Comparison of ENCODE assay signal across 1 cellular context in the genomic region with DNA sequence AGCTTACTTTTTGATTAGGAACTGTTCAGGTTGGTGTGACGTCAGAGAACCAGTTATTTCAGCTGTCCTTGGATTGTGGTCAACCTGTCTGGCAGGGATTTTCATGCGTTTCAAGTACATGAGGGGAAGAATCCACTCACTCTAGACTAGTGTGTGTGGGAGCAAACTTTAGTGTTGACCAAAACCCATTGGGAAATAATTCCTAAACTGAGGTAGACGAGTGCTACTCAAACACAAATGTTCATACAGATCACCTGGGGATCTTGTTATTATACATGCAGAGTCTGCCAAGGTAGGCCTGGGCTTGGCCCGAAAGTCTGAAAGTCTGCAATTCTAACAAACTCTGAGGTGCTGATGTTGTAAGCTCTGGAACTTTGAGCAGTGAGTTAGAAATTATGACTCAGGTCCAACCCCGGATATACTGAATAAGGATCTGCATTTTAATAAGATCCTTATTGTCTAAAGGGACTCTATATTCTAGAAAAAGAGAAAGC.
TF ChIP-seq lines count a peak whose summit lies in the region.

No MANE protein-coding gene starts in this region.

TF ChIP-seq in WTC11, 78 proteins besides CTCF, POLR2A, EP300 and RAD21 (continued from another document):
- TF ChIP-seq CREB1 (CRISPR knock-in tag; IDR thresholded peaks at IDR 0.05): no peak
- TF ChIP-seq GABPB1 (CRISPR knock-in tag; IDR thresholded peaks at IDR 0.05): no peak
- TF ChIP-seq, protein P1, sequence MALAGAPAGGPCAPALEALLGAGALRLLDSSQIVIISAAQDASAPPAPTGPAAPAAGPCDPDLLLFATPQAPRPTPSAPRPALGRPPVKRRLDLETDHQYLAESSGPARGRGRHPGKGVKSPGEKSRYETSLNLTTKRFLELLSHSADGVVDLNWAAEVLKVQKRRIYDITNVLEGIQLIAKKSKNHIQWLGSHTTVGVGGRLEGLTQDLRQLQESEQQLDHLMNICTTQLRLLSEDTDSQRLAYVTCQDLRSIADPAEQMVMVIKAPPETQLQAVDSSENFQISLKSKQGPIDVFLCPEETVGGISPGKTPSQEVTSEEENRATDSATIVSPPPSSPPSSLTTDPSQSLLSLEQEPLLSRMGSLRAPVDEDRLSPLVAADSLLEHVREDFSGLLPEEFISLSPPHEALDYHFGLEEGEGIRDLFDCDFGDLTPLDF (CRISPR knock-in tag; IDR thresholded peaks at IDR 0.05): no peak
- TF ChIP-seq FOXK1 (CRISPR knock-in tag; IDR thresholded peaks at IDR 0.05): no peak
- TF ChIP-seq KAT7 (CRISPR knock-in tag; IDR thresholded peaks at IDR 0.05; ENCODE audit: borderline replicate concordance): no peak
- no peak for TF ChIP-seq ZNF219 (CRISPR knock-in tag; IDR thresholded peaks at IDR 0.05; ENCODE audit: borderline replicate concordance)
- TF ChIP-seq EMX1 (CRISPR knock-in tag; IDR thresholded peaks at IDR 0.05): no peak
- no peak for TF ChIP-seq NR1H2 (CRISPR knock-in tag; IDR thresholded peaks at IDR 0.05)
- no peak for TF ChIP-seq TCF7 (CRISPR knock-in tag; IDR thresholded peaks at IDR 0.05; ENCODE audit: low read depth)
- no peak for TF ChIP-seq ZNF416 (CRISPR knock-in tag; IDR thresholded peaks at IDR 0.05)
- TF ChIP-seq, protein P2, sequence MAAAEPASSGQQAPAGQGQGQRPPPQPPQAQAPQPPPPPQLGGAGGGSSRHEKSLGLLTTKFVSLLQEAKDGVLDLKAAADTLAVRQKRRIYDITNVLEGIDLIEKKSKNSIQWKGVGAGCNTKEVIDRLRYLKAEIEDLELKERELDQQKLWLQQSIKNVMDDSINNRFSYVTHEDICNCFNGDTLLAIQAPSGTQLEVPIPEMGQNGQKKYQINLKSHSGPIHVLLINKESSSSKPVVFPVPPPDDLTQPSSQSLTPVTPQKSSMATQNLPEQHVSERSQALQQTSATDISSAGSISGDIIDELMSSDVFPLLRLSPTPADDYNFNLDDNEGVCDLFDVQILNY (CRISPR knock-in tag; IDR thresholded peaks at IDR 0.05): no peak
TF ChIP-seq in WTC11: peak in this region for 0.
